9 cellular contexts compared by ENCODE assay signal in genomic region chr2:167862787-167863186, GRCh38.
DNase-seq lines count a peak whose midpoint lies in the region; ATAC-seq lines count a peak whose summit lies in the region.
"Had no signal": no experiment of that assay in that cellular context is flagged by ENCODE, and none has a peak within 500 bp of the region (broad histone marks: within the 10 kb centered on the region; RNA-seq: fewer than 3 reads in every experiment).

No MANE protein-coding gene starts in this region.

- H3K4me3 Mint-ChIP-seq in activated CD4-positive, alpha-beta memory T cell treated with anti-CD3 and anti-CD28 coated beads for 36 hours, result no peak overlapping the region
- H3K4me3 Mint-ChIP-seq in activated CD4-positive, alpha-beta memory T cell treated with anti-CD3 and anti-CD28 coated beads, Interleukin-2, amount 10 ng/mL, durations not matched to agents 7 days and 5 days, result no peak overlapping the region

- POLR2A ChIA-PET in activated CD4-positive, alpha-beta memory T cell treated with anti-CD3 and anti-CD28 coated beads for 36 hours (lab: Charles Lee), result no interaction called here
- POLR2A ChIA-PET in activated CD4-positive, alpha-beta memory T cell treated with anti-CD3 and anti-CD28 coated beads, Interleukin-2, amount 10 ng/mL, durations not matched to agents 7 days and 5 days (lab: Charles Lee), result no interaction called here

- peak; percentile 75 for ATAC-seq in HG02981 (IDR thresholded peaks at IDR 0.05; ENCODE audit: unreplicated experiment)

- H3K9me3 Mint-ChIP-seq in activated CD4-positive, alpha-beta memory T cell treated with anti-CD3 and anti-CD28 coated beads for 36 hours, result no peaks in the 10 kb centered on the region
- H3K9me3 Mint-ChIP-seq in activated CD4-positive, alpha-beta memory T cell treated with anti-CD3 and anti-CD28 coated beads, Interleukin-2, amount 10 ng/mL, durations not matched to agents 7 days and 5 days, result no peaks in the 10 kb centered on the region

- H3K4me3 ChIP-seq in skeletal muscle cell (ENCODE audit: low read depth, low read length), result no peak overlapping the region
- H3K4me3 ChIP-seq: testis had no signal

- H3K4me1 Mint-ChIP-seq in activated CD4-positive, alpha-beta memory T cell treated with anti-CD3 and anti-CD28 coated beads for 36 hours (ENCODE audit: low read depth), result peaks cover 12% of the 10 kb centered on the region
- peaks cover 13% of the 10 kb centered on the region for H3K4me1 Mint-ChIP-seq in activated CD4-positive, alpha-beta memory T cell treated with anti-CD3 and anti-CD28 coated beads, Interleukin-2, amount 10 ng/mL, durations not matched to agents 7 days and 5 days

- H3K36me3 Mint-ChIP-seq in activated CD4-positive, alpha-beta memory T cell treated with anti-CD3 and anti-CD28 coated beads for 36 hours, result no peaks in the 10 kb centered on the region
- no peaks in the 10 kb centered on the region for H3K36me3 Mint-ChIP-seq in activated CD4-positive, alpha-beta memory T cell treated with anti-CD3 and anti-CD28 coated beads, Interleukin-2, amount 10 ng/mL, durations not matched to agents 7 days and 5 days (ENCODE audit: low read depth)

- CTCF ChIA-PET in activated CD4-positive, alpha-beta memory T cell treated with anti-CD3 and anti-CD28 coated beads for 36 hours (lab: Charles Lee), result no interaction called here
- CTCF ChIA-PET in activated CD4-positive, alpha-beta memory T cell treated with anti-CD3 and anti-CD28 coated beads, Interleukin-2, amount 10 ng/mL, durations not matched to agents 7 days and 5 days (lab: Charles Lee), result no interaction called here

- intact Hi-C loops in activated CD4-positive, alpha-beta memory T cell treated with anti-CD3 and anti-CD28 coated beads for 36 hours (cut with micrococcal nuclease), result loop anchor here (2.0 kb wide), 1 partner anchor 348 kb away; no protein-coding TSS in a partner anchor

- DNase-seq in activated CD4-positive, alpha-beta memory T cell treated with anti-CD3 and anti-CD28 coated beads for 36 hours, result peak; percentile 25
- no peak for DNase-seq in activated CD4-positive, alpha-beta memory T cell treated with anti-CD3 and anti-CD28 coated beads, Interleukin-2, amount 10 ng/mL, durations not matched to agents 7 days and 5 days
- peak; percentile 36 for DNase-seq in RKO (ENCODE audit: low spot score)
- peak; percentile 8 for DNase-seq in skeletal muscle cell (ENCODE audit: low read depth)
- DNase-seq in effector CD8-positive, alpha-beta T cell (lab: John Stamatoyannopoulos, UW), result no peak
- no peak for DNase-seq in SKM-1 (lab: John Stamatoyannopoulos, UW; ENCODE audit: unreplicated experiment)
- DNase-seq in stimulated activated naive CD4-positive, alpha-beta T cell (lab: John Stamatoyannopoulos, UW), result no peak
- DNase-seq: testis had no signal

- no peak overlapping the region for H3K27ac Mint-ChIP-seq in activated CD4-positive, alpha-beta memory T cell treated with anti-CD3 and anti-CD28 coated beads for 36 hours
- no peak overlapping the region for H3K27ac Mint-ChIP-seq in activated CD4-positive, alpha-beta memory T cell treated with anti-CD3 and anti-CD28 coated beads, Interleukin-2, amount 10 ng/mL, durations not matched to agents 7 days and 5 days

- H3K27me3 Mint-ChIP-seq in activated CD4-positive, alpha-beta memory T cell treated with anti-CD3 and anti-CD28 coated beads for 36 hours, result peaks cover 2% of the 10 kb centered on the region
- H3K27me3 Mint-ChIP-seq in activated CD4-positive, alpha-beta memory T cell treated with anti-CD3 and anti-CD28 coated beads, Interleukin-2, amount 10 ng/mL, durations not matched to agents 7 days and 5 days, result peaks cover 10% of the 10 kb centered on the region

Comparison
In these comparisons a context has a peak if more than half of its experiments do, and no peak if none do; other contexts are left out.
1. DNase-seq: peak in activated CD4-positive, alpha-beta memory T cell treated with anti-CD3 and anti-CD28 coated beads for 36 hours (single experiment), RKO (single experiment) and skeletal muscle cell (single experiment); none in activated CD4-positive, alpha-beta memory T cell treated with anti-CD3 and anti-CD28 coated beads, Interleukin-2, amount 10 ng/mL, durations not matched to agents 7 days and 5 days (single experiment), effector CD8-positive, alpha-beta T cell (single experiment), SKM-1 (single experiment) and stimulated activated naive CD4-positive, alpha-beta T cell (0 of 6).